ENCODE assay signal across 29 cellular contexts in genomic region chr2:240429341-240429871, GRCh38. TPM values are rescaled to one million over a fixed set of nuclear protein-coding genes. Genes with fewer than 3 reads are reported as not detected.
DNase-seq lines count a peak whose midpoint lies in the region; ATAC-seq, FAIRE-seq and TF ChIP-seq lines count a peak whose summit lies in the region.
"Had no signal": no experiment of that assay in that cellular context is flagged by ENCODE, and none has a peak within 500 bp of the region (broad histone marks: within the 10 kb centered on the region; RNA-seq: fewer than 3 reads in every experiment).

No MANE protein-coding gene starts in this region.

- FAIRE-seq in pancreas (lab: Jason Lieb, UNC): no peak
- FAIRE-seq: A204.1, endometrium, GM12878, small intestine had no signal

- peaks cover 0 to 22% (median 12%) of the 10 kb centered on the region in 7 donors for H3K9me3 Mint-ChIP-seq in CD14-positive monocyte
- H3K9me3 Mint-ChIP-seq: activated B cell treated with CpG ODN at 0.5 μM for 24 hours had no signal

- H3K36me3 Mint-ChIP-seq in CD14-positive monocyte: no peaks in the 10 kb centered on the region
- H3K36me3 Mint-ChIP-seq: mesothelial cell of epicardium; naive thymus-derived CD8-positive, alpha-beta T cell had no signal

- H3K4me1 ChIP-seq in body of pancreas (peaks cover 16% of the 10 kb centered on the region), pancreas (peaks cover 0 to 10% (median 0%) of the 10 kb centered on the region in 3 donors)
- H3K4me1 ChIP-seq: colonic mucosa, psoas muscle had no signal

- 72 to 82% methylated on average over 8 to 10 of the region's 10 CpGs for WGBS in body of pancreas, 2 donors
- WGBS in pancreas, 2 donors: 78 to 86% methylated on average over 10 of the region's 10 CpGs

- H3K27me3 ChIP-seq in body of pancreas (no peaks in the 10 kb centered on the region), pancreas (no peaks in the 10 kb centered on the region)
- H3K27me3 ChIP-seq: brain microvascular endothelial cell, colonic mucosa, tibial artery had no signal

- no peaks in the 10 kb centered on the region for H3K4me1 Mint-ChIP-seq in CD14-positive monocyte
- H3K4me1 Mint-ChIP-seq: activated B cell treated with CpG ODN at 0.5 μM for 24 hours had no signal

- no peak overlapping the region for H3K27ac ChIP-seq in body of pancreas
- no peak overlapping the region for H3K27ac ChIP-seq in pancreas
- H3K27ac ChIP-seq: brain microvascular endothelial cell, colonic mucosa, psoas muscle, tibial artery had no signal

- TF ChIP-seq POLR2A in body of pancreas (IDR thresholded peaks at IDR 0.05): no peak

- intact Hi-C loops in CD14-positive monocyte (cut with micrococcal nuclease) (no loop called here), body of pancreas (cut with DNase I) (no loop called here), pancreas (cut with DNase I) (no loop called here)

- ATAC-seq in body of pancreas (no peak), pancreas (no peak), HG02759 (IDR thresholded peaks at IDR 0.05; ENCODE audit: unreplicated experiment) (no peak)
- ATAC-seq: GM12878; left colon; naive thymus-derived CD8-positive, alpha-beta T cell; psoas muscle had no signal

- H3K9me3 ChIP-seq in body of pancreas (no peaks in the 10 kb centered on the region), pancreas (no peaks in the 10 kb centered on the region)
- H3K9me3 ChIP-seq: colonic mucosa, psoas muscle, tibial artery had no signal

- H3K27me3 Mint-ChIP-seq in CD14-positive monocyte (ENCODE audit: low read depth in 3 of 3): peaks cover 9 to 32% (median 20%) of the 10 kb centered on the region in 3 donors

- TF ChIP-seq CTCF in CD14-positive monocyte (IDR thresholded peaks at IDR 0.05) (no peak), body of pancreas (IDR thresholded peaks at IDR 0.05) (no peak), pancreas (IDR thresholded peaks at IDR 0.05) (no peak)

- H3K27ac Mint-ChIP-seq in CD14-positive monocyte: no peak overlapping the region
- H3K27ac Mint-ChIP-seq: activated B cell treated with CpG ODN at 0.5 μM for 24 hours; activated CD4-positive, alpha-beta memory T cell treated with anti-CD3 and anti-CD28 coated beads, Interleukin-2, amount 10 ng/mL, durations not matched to agents 7 days and 5 days; mesothelial cell of epicardium; naive thymus-derived CD8-positive, alpha-beta T cell had no signal

- DNase-seq in activated CD8-positive, alpha-beta memory T cell treated with anti-CD3 and anti-CD28 coated beads, Interleukin-2, amount 50 U/mL, for 48 hours: peak; percentile 39
- no peak for DNase-seq in activated CD8-positive, alpha-beta memory T cell treated with anti-CD3 and anti-CD28 coated beads for 24 hours
- DNase-seq in CD14-positive monocyte (ENCODE audit: low spot score) (peak; percentile 32), body of pancreas (peak in 3 of 4 donors; percentile 1 to 11 (median 4)), pancreas (peak in 5 of 6 donors; percentile 6 to 45 (median 16))
- DNase-seq in stimulated activated naive CD4-positive, alpha-beta T cell treated with Interleukin-2 at 50 U/mL for 16 hours (lab: John Stamatoyannopoulos, UW): no peak
- no peak for DNase-seq in stimulated activated CD4-positive, alpha-beta T cell treated with anti-CD3 and anti-CD28 coated beads, Interleukin-15, amount 100 ng/mL, for 24 hours
- DNase-seq: activated CD4-positive, alpha-beta memory T cell treated with anti-CD3 and anti-CD28 coated beads, Interleukin-2, amount 10 ng/mL, durations not matched to agents 7 days and 5 days; brain microvascular endothelial cell; colonic mucosa; COR-L47; DMS79; KG1; NCI-H146; NCI-H2171 treated with DMSO at 0.1 percent for 48 hours; NCI-H748 treated with DMSO at 0.1 percent for 48 hours; psoas muscle; small intestine; stimulated activated naive CD4-positive, alpha-beta T cell; T1000 had no signal

- no peak overlapping the region for H3K4me3 Mint-ChIP-seq in CD14-positive monocyte
- H3K4me3 Mint-ChIP-seq: activated B cell treated with CpG ODN at 0.5 μM for 24 hours; activated CD4-positive, alpha-beta memory T cell treated with anti-CD3 and anti-CD28 coated beads, Interleukin-2, amount 10 ng/mL, durations not matched to agents 7 days and 5 days; mesothelial cell of epicardium; naive thymus-derived CD8-positive, alpha-beta T cell had no signal

- no peak overlapping the region for H3K4me3 ChIP-seq in body of pancreas
- no peak overlapping the region for H3K4me3 ChIP-seq in pancreas
- H3K4me3 ChIP-seq: colonic mucosa, GM12878, psoas muscle, tibial artery had no signal

- H3K36me3 ChIP-seq in body of pancreas (replicated peaks in 1 of 2; ENCODE audit: insufficient read depth in 1 of 2, low read depth in 2 of 2) (no peaks in the 10 kb centered on the region), pancreas (no peaks in the 10 kb centered on the region)
- H3K36me3 ChIP-seq: brain microvascular endothelial cell, colonic mucosa, tibial artery had no signal

RNA-seq across cellular contexts. Expression of gene GPC1, which starts 6.1 kb away (rescaled TPM):
- not detected for polyA plus RNA-seq in CD14-positive monocyte
- 10 to 100 TPM; 23.3 to 30.7 TPM for total RNA-seq in body of pancreas
- 10 to 100 TPM; 11.7 to 37.6 (median 16.3) TPM for total RNA-seq in pancreas
- polyA plus RNA-seq in pancreas: 10 to 100 TPM; 23.2 to 27.5 TPM

Comparison
In these comparisons a context has a peak if more than half of its experiments do, and no peak if none do; other contexts are left out.
1. DNase-seq: peak in activated CD8-positive, alpha-beta memory T cell treated with anti-CD3 and anti-CD28 coated beads, Interleukin-2, amount 50 U/mL, for 48 hours (single experiment), CD14-positive monocyte (single experiment), body of pancreas (3 of 4) and pancreas (5 of 6); none in activated CD8-positive, alpha-beta memory T cell treated with anti-CD3 and anti-CD28 coated beads for 24 hours (single experiment), stimulated activated naive CD4-positive, alpha-beta T cell treated with Interleukin-2 at 50 U/mL for 16 hours (single experiment) and stimulated activated CD4-positive, alpha-beta T cell treated with anti-CD3 and anti-CD28 coated beads, Interleukin-15, amount 100 ng/mL, for 24 hours (single experiment).